In genomic region chr10:118259288-118259906, GRCh38 we compare ENCODE assay signal across 8 cellular contexts.
A peak's percentile ranks its signal among the peaks of the same experiment; 100 is the strongest.
DNase-seq lines count a peak whose midpoint lies in the region; ATAC-seq and TF ChIP-seq lines count a peak whose summit lies in the region.

No MANE protein-coding gene starts in this region.

- H3K4me3 ChIP-seq in AG09309 (ENCODE audit: control insufficient read depth, low read depth, low read length), result no peak overlapping the region

- no peak overlapping the region for H3K4me3 Mint-ChIP-seq in activated CD4-positive, alpha-beta memory T cell treated with anti-CD3 and anti-CD28 coated beads, Interleukin-2, amount 10 ng/mL, durations not matched to agents 7 days and 5 days
- H3K4me3 Mint-ChIP-seq in type B pancreatic cell (no peak overlapping the region), natural killer cell (no peak overlapping the region)

- DNase-seq in AG09309 (ENCODE audit: low read depth) (no peak), M059J (ENCODE audit: low read depth) (peak; percentile 12), kidney tubule cell (ENCODE audit: low spot score) (peak; percentile 45), type B pancreatic cell (ENCODE audit: extremely low spot score, unreplicated experiment) (no peak), Right ventricle myocardium inferior (ENCODE audit: missing footprints) (no peak), natural killer cell (no peak)
- DNase-seq in activated CD4-positive, alpha-beta memory T cell treated with anti-CD3 and anti-CD28 coated beads, Interleukin-2, amount 10 ng/mL, durations not matched to agents 7 days and 5 days, result peak; percentile 51

- no peak overlapping the region for H3K27ac Mint-ChIP-seq in activated CD4-positive, alpha-beta memory T cell treated with anti-CD3 and anti-CD28 coated beads, Interleukin-2, amount 10 ng/mL, durations not matched to agents 7 days and 5 days
- no peak overlapping the region for H3K27ac Mint-ChIP-seq in type B pancreatic cell
- no peak overlapping the region for H3K27ac Mint-ChIP-seq in natural killer cell

- no peaks in the 10 kb centered on the region for H3K36me3 Mint-ChIP-seq in activated CD4-positive, alpha-beta memory T cell treated with anti-CD3 and anti-CD28 coated beads, Interleukin-2, amount 10 ng/mL, durations not matched to agents 7 days and 5 days (ENCODE audit: low read depth)
- no peaks in the 10 kb centered on the region for H3K36me3 Mint-ChIP-seq in type B pancreatic cell
- H3K36me3 Mint-ChIP-seq in natural killer cell, result no peaks in the 10 kb centered on the region

- H3K4me1 Mint-ChIP-seq in activated CD4-positive, alpha-beta memory T cell treated with anti-CD3 and anti-CD28 coated beads, Interleukin-2, amount 10 ng/mL, durations not matched to agents 7 days and 5 days, result no peaks in the 10 kb centered on the region
- H3K4me1 Mint-ChIP-seq in type B pancreatic cell (ENCODE audit: unreplicated experiment) (peaks cover 31% of the 10 kb centered on the region), natural killer cell (no peaks in the 10 kb centered on the region)

- TF ChIP-seq CTCF in AG09309 (IDR thresholded peaks at IDR 0.05; ENCODE audit: control insufficient read depth, insufficient read depth, low read depth, low read length, missing control alignments) (peak; percentile 59), type B pancreatic cell (conservative IDR thresholded peaks at IDR 0.05) (peak; percentile 89), natural killer cell (IDR thresholded peaks at IDR 0.05) (no peak)

- CTCF ChIA-PET in activated CD4-positive, alpha-beta memory T cell treated with anti-CD3 and anti-CD28 coated beads, Interleukin-2, amount 10 ng/mL, durations not matched to agents 7 days and 5 days (lab: Charles Lee), result interaction anchor here (0.6 to 2.6 kb wide), 8 partner anchors 8 to 1160 kb away, joined by 3 to 9 read pairs (median 3); no protein-coding TSS in a partner anchor

- ATAC-seq in GM18511 (IDR thresholded peaks at IDR 0.05; ENCODE audit: unreplicated experiment) (peak; percentile 76), Right ventricle myocardium inferior (no peak), natural killer cell (no peak)

- POLR2A ChIA-PET in activated CD4-positive, alpha-beta memory T cell treated with anti-CD3 and anti-CD28 coated beads, Interleukin-2, amount 10 ng/mL, durations not matched to agents 7 days and 5 days (lab: Charles Lee), result no interaction called here

- intact Hi-C loops in Right ventricle myocardium inferior (cut with DNase I) (no loop called here), natural killer cell (cut with micrococcal nuclease) (no loop called here)

- peaks cover 37% of the 10 kb centered on the region for H3K27me3 Mint-ChIP-seq in activated CD4-positive, alpha-beta memory T cell treated with anti-CD3 and anti-CD28 coated beads, Interleukin-2, amount 10 ng/mL, durations not matched to agents 7 days and 5 days
- H3K27me3 Mint-ChIP-seq in type B pancreatic cell, result peaks cover 88% of the 10 kb centered on the region
- peaks cover 38 to 84% of the 10 kb centered on the region in 2 donors for H3K27me3 Mint-ChIP-seq in natural killer cell (ENCODE audit: low read depth in 2 of 2)

- H3K9me3 Mint-ChIP-seq in activated CD4-positive, alpha-beta memory T cell treated with anti-CD3 and anti-CD28 coated beads, Interleukin-2, amount 10 ng/mL, durations not matched to agents 7 days and 5 days, result no peaks in the 10 kb centered on the region
- H3K9me3 Mint-ChIP-seq in type B pancreatic cell (no peaks in the 10 kb centered on the region), natural killer cell (no peaks in the 10 kb centered on the region)

Comparison
In these comparisons a context has a peak if more than half of its experiments do, and no peak if none do; other contexts are left out.
1. DNase-seq: peak in M059J (single experiment), activated CD4-positive, alpha-beta memory T cell treated with anti-CD3 and anti-CD28 coated beads, Interleukin-2, amount 10 ng/mL, durations not matched to agents 7 days and 5 days (single experiment) and kidney tubule cell (single experiment); none in AG09309 (single experiment), type B pancreatic cell (single experiment), Right ventricle myocardium inferior (single experiment) and natural killer cell (single experiment).